Comparison of ENCODE assay signal across 31 cellular contexts in the genomic region with DNA sequence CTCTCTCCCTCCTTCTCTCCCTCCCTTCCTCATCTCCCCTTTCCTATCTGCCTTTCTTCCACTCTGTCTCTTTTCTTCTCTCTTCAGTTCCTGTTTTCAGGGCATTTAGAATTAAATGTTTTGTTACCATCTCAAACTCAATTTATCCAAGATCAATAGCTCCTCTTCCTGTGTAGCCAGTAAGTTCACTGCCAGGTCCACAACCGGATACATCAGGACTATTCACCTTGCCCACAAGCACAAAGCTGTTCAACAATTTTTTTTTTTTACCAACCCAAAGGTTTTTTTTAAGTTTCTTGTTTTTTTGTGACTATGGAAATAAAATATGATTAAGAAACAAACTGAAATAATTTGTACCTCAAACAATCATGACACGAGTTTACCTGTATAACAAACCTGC.
"Had no signal": no experiment of that assay in that cellular context is flagged by ENCODE, and none has a peak within 500 bp of the region (broad histone marks: within the 10 kb centered on the region; RNA-seq: fewer than 3 reads in every experiment).

No MANE protein-coding gene starts in this region.

- H3K27ac Mint-ChIP-seq: activated B cell treated with CpG ODN at 0.5 μM for 24 hours; activated CD4-positive, alpha-beta memory T cell treated with anti-CD3 and anti-CD28 coated beads for 36 hours; activated CD4-positive, alpha-beta T cell treated with anti-CD3 and anti-CD28 coated beads, Interleukin-2, amount 10 ng/mL, durations not matched to agents 24 days and 14 days; activated CD8-positive, alpha-beta T cell treated with anti-CD3 and anti-CD28 coated beads for 36 hours; activated naive CD4-positive, alpha-beta T cell treated with anti-CD3 and anti-CD28 coated beads for 36 hours; activated naive CD4-positive, alpha-beta T cell treated with anti-CD3 and anti-CD28 coated beads, Interleukin-2, amount 50 U/mL, for 72 hours; activated naive CD8-positive, alpha-beta T cell treated with anti-CD3 and anti-CD28 coated beads for 36 hours; activated T-helper 2 cell treated with anti-CD3 and anti-CD28 coated beads, Interferon-gamma antibody, Interleukin-2, Interleukin-4, amounts not matched to agents 10 μg/mL and 5 μg/mL and 100 μg/mL, durations not matched to agents 14 hours and 24 hours and 36 hours; T-helper 1 cell treated with Interleukin-12 subunit alpha and Interleukin-12 subunit beta and Interleukin-4 antibody, amounts not matched to agents 30 μg/mL and 1 μg/mL, for 36 hours; T-helper 2 cell treated with Interferon-gamma antibody and Interleukin-4, amounts not matched to agents 5 μg/mL and 100 μg/mL, for 36 hours had no signal

- H3K4me1 Mint-ChIP-seq: activated B cell treated with CpG ODN at 0.5 μM for 24 hours; activated CD4-positive, alpha-beta T cell treated with anti-CD3 and anti-CD28 coated beads, Interleukin-2, amount 10 ng/mL, durations not matched to agents 24 days and 14 days; activated naive CD8-positive, alpha-beta T cell treated with anti-CD3 and anti-CD28 coated beads for 36 hours had no signal

- H3K27me3 Mint-ChIP-seq: activated B cell treated with CpG ODN at 0.5 μM for 24 hours; activated CD4-positive, alpha-beta memory T cell treated with anti-CD3 and anti-CD28 coated beads for 36 hours; activated naive CD8-positive, alpha-beta T cell treated with anti-CD3 and anti-CD28 coated beads for 36 hours had no signal

- H3K36me3 Mint-ChIP-seq: activated CD4-positive, alpha-beta memory T cell treated with anti-CD3 and anti-CD28 coated beads for 36 hours; activated naive CD4-positive, alpha-beta T cell treated with anti-CD3 and anti-CD28 coated beads, Interleukin-2, amount 50 U/mL, for 72 hours; activated naive CD8-positive, alpha-beta T cell treated with anti-CD3 and anti-CD28 coated beads for 36 hours had no signal

- H3K4me3 Mint-ChIP-seq: activated B cell treated with CpG ODN at 0.5 μM for 24 hours; activated CD4-positive, alpha-beta memory T cell treated with anti-CD3 and anti-CD28 coated beads for 36 hours; activated CD4-positive, alpha-beta T cell treated with anti-CD3 and anti-CD28 coated beads, Interleukin-2, amount 10 ng/mL, durations not matched to agents 24 days and 14 days; activated CD8-positive, alpha-beta T cell treated with anti-CD3 and anti-CD28 coated beads for 36 hours; activated naive CD4-positive, alpha-beta T cell treated with anti-CD3 and anti-CD28 coated beads for 36 hours; activated naive CD8-positive, alpha-beta T cell treated with anti-CD3 and anti-CD28 coated beads for 36 hours; activated T-cell treated with anti-CD3 and anti-CD28 coated beads, Interleukin-2, amount 50 U/mL, for 4 hours; T-helper 1 cell treated with Interleukin-12 subunit alpha and Interleukin-12 subunit beta and Interleukin-4 antibody, amounts not matched to agents 30 μg/mL and 1 μg/mL, for 36 hours; T-helper 2 cell treated with Interferon-gamma antibody and Interleukin-4, amounts not matched to agents 5 μg/mL and 100 μg/mL, for 36 hours had no signal

- H3K9me3 Mint-ChIP-seq: activated B cell treated with CpG ODN at 0.5 μM for 24 hours; activated CD4-positive, alpha-beta memory T cell treated with anti-CD3 and anti-CD28 coated beads for 36 hours; activated CD4-positive, alpha-beta T cell treated with anti-CD3 and anti-CD28 coated beads, Interleukin-2, amount 10 ng/mL, durations not matched to agents 24 days and 14 days; activated CD8-positive, alpha-beta T cell treated with anti-CD3 and anti-CD28 coated beads for 36 hours; activated naive CD4-positive, alpha-beta T cell treated with anti-CD3 and anti-CD28 coated beads for 36 hours; activated naive CD4-positive, alpha-beta T cell treated with anti-CD3 and anti-CD28 coated beads, Interleukin-2, amount 50 U/mL, for 72 hours; activated naive CD8-positive, alpha-beta T cell treated with anti-CD3 and anti-CD28 coated beads for 36 hours; activated T-cell treated with anti-CD3 and anti-CD28 coated beads, Interleukin-2, amount 50 U/mL, for 4 hours; activated T-helper 2 cell treated with anti-CD3 and anti-CD28 coated beads, Interferon-gamma antibody, Interleukin-2, Interleukin-4, amounts not matched to agents 10 μg/mL and 5 μg/mL and 100 μg/mL, durations not matched to agents 14 hours and 24 hours and 36 hours; T-helper 1 cell treated with Interleukin-12 subunit alpha and Interleukin-12 subunit beta and Interleukin-4 antibody, amounts not matched to agents 30 μg/mL and 1 μg/mL, for 36 hours; T-helper 2 cell treated with Interferon-gamma antibody and Interleukin-4, amounts not matched to agents 5 μg/mL and 100 μg/mL, for 36 hours had no signal

- ATAC-seq: activated CD8-positive, alpha-beta T cell treated with anti-CD3 and anti-CD28 coated beads for 36 hours; activated naive CD4-positive, alpha-beta T cell treated with anti-CD3 and anti-CD28 coated beads, Interleukin-2, amount 50 U/mL, for 72 hours; activated T-cell treated with anti-CD3 and anti-CD28 coated beads, Interleukin-2, amount 50 U/mL, for 4 hours; body of pancreas had no signal

- DNase-seq: activated B cell treated with CpG ODN at 0.5 μM for 24 hours; activated CD4-positive, alpha-beta memory T cell treated with anti-CD3 and anti-CD28 coated beads for 36 hours; activated CD4-positive, alpha-beta T cell treated with anti-CD3 and anti-CD28 coated beads for 4 hours; activated CD4-positive, alpha-beta T cell treated with anti-CD3 and anti-CD28 coated beads, Interleukin-2, amount 10 ng/mL, durations not matched to agents 24 days and 14 days; activated CD4-positive, alpha-beta T cell treated with anti-CD3 and anti-CD28 coated beads, Interleukin-2, amount 50 U/mL, for 1 hour; activated CD4-positive, alpha-beta T cell treated with anti-CD3 and anti-CD28 coated beads, Interleukin-2, amount 50 U/mL, for 4 hours; activated CD4-positive, CD25-positive, alpha-beta regulatory T cell treated with anti-CD3 and anti-CD28 coated beads, Interleukin-2, amount 50 U/mL, for 72 hours; activated CD8-positive, alpha-beta memory T cell treated with anti-CD3 and anti-CD28 coated beads, Interleukin-2, amount 50 U/mL, for 4 hours; activated CD8-positive, alpha-beta T cell treated with anti-CD3 and anti-CD28 coated beads for 36 hours; activated effector memory CD4-positive, alpha-beta T cell treated with Interleukin-2 at 50 U/mL for 16 hours; activated gamma-delta T cell treated with Interleukin-2 at 50 U/mL for 16 hours; activated naive CD4-positive, alpha-beta T cell; activated naive CD4-positive, alpha-beta T cell treated with anti-CD3 and anti-CD28 coated beads for 36 hours; activated naive CD4-positive, alpha-beta T cell treated with anti-CD3 and anti-CD28 coated beads, Interleukin-2, amount 50 U/mL, for 16 hours; activated naive CD8-positive, alpha-beta T cell treated with anti-CD3 and anti-CD28 coated beads for 36 hours; activated T-cell treated with anti-CD3 and anti-CD28 coated beads, Interleukin-2, amount 50 U/mL, for 4 hours; adrenal gland; amniotic stem cell; aorta; body of pancreas; brain microvascular endothelial cell; central memory CD4-positive, alpha-beta T cell; T-helper 1 cell; T-helper 2 cell; T-helper 9 cell had no signal

- FAIRE-seq: astrocyte, TTC549 had no signal
